ENCODE assay signal across 8 cellular contexts in genomic region chrX:46460801-46461652, GRCh38.
DNase-seq lines count a peak whose midpoint lies in the region; ATAC-seq, FAIRE-seq and TF ChIP-seq lines count a peak whose summit lies in the region.
"Not testable (repeated sequence)": the region's sequence is repeated elsewhere in the genome, so short reads cannot be mapped to it uniquely, and the experiment has no call there.

No MANE protein-coding gene starts in this region.

- H4K20me1 ChIP-seq in BLaER1; astrocyte (ENCODE audit: insufficient read depth, low read length); HepG2 (ENCODE audit: insufficient read depth, low read length): not testable (repeated sequence)

- H3K27me3 Mint-ChIP-seq in astrocyte (ENCODE audit: low read depth, unreplicated experiment): not testable (repeated sequence)

- H3K9me3 ChIP-seq in BLaER1; astrocyte (ENCODE audit: insufficient read depth, low read depth, low read length); HepG2 (ENCODE audit: low read length): not testable (repeated sequence)

- TF ChIP-seq POLR2A in HepG2 (IDR thresholded peaks at IDR 0.05; ENCODE audit: insufficient read depth in 1 of 2, low read depth in 2 of 2, low read length in 2 of 2): not testable (repeated sequence)

- CTCF ChIA-PET in HepG2 (lab: Yijun Ruan, JAX; ENCODE audit: low intra/inter-chr PET ratio, low total read pairs): not testable (repeated sequence)

- not testable (repeated sequence) for H2AFZ ChIP-seq in astrocyte (ENCODE audit: low read depth, low read length); HepG2 (ENCODE audit: low read length)

- peak overlapping the region; percentile 63; the same call in 1 of the 2 replicates for H3K9ac ChIP-seq in BLaER1
- H3K9ac ChIP-seq in astrocyte (ENCODE audit: low read length); HepG2 (ENCODE audit: insufficient read depth, low read depth, low read length): not testable (repeated sequence)

- H3K4me2 ChIP-seq in BLaER1: peak overlapping the region; percentile 78
- not testable (repeated sequence) for H3K4me2 ChIP-seq in astrocyte (ENCODE audit: low read length); HepG2 (ENCODE audit: low read depth, low read length)

- POLR2A ChIA-PET in HepG2 (lab: Yijun Ruan, JAX): not testable (repeated sequence)

- peaks cover 43% of the 10 kb centered on the region for H3K36me3 ChIP-seq in BLaER1
- not testable (repeated sequence) for H3K36me3 ChIP-seq in astrocyte (ENCODE audit: insufficient read depth, low read length); HepG2 (replicated peaks in 1 of 2; ENCODE audit: control insufficient read depth in 1 of 2, insufficient read depth in 2 of 2, low read length in 2 of 2)

- peak; percentile 71 for DNase-seq in UCSD-AML1 (lab: John Stamatoyannopoulos, UW; ENCODE audit: unreplicated experiment)
- not testable (repeated sequence) for DNase-seq in astrocyte (ENCODE audit: low read depth); HepG2 (ENCODE audit: low spot score); stimulated activated effector memory CD8-positive, alpha-beta T cell treated with anti-CD3 and anti-CD28 coated beads, Interleukin-12 subunit alpha, Interleukin-12 subunit beta, amount 100 ng/mL, for 72 hours (ENCODE audit: low spot score in 2 of 2)

- BruUV-seq in HepG2 (replicated peaks; lab: Mats Ljungman, UMichigan): not testable (repeated sequence)

- peak; percentile 24 for ATAC-seq in GM18909 (IDR thresholded peaks at IDR 0.05; ENCODE audit: poor library complexity, unreplicated experiment)
- peak; percentile 8 for ATAC-seq in GM21825 (IDR thresholded peaks at IDR 0.05; ENCODE audit: unreplicated experiment)
- peak; percentile 7 for ATAC-seq in HG03066 (IDR thresholded peaks at IDR 0.05; ENCODE audit: low read depth, unreplicated experiment)
- peak; percentile 26; the same call in 1 of the 3 replicates for ATAC-seq in HepG2
- ATAC-seq in stimulated activated effector memory CD8-positive, alpha-beta T cell treated with anti-CD3 and anti-CD28 coated beads, Interleukin-12 subunit alpha, Interleukin-12 subunit beta, amount 100 ng/mL, for 72 hours: peak; percentile 19

- not testable (repeated sequence) for H3K27me3 ChIP-seq in BLaER1; astrocyte (ENCODE audit: insufficient read depth, low read length); HepG2 (ENCODE audit: control insufficient read depth in 1 of 2, insufficient read depth in 2 of 2, low read length in 2 of 2)

- WGBS in HepG2 (ENCODE audit: low lambda C conversion rate): 70% methylated on average over 2 of the region's 7 CpGs

- H3K27ac Mint-ChIP-seq in astrocyte (ENCODE audit: unreplicated experiment): not testable (repeated sequence)
- peak overlapping the region; percentile 83 for H3K27ac Mint-ChIP-seq in stimulated activated effector memory CD8-positive, alpha-beta T cell treated with anti-CD3 and anti-CD28 coated beads, Interleukin-12 subunit alpha, Interleukin-12 subunit beta, amount 100 ng/mL, for 72 hours

- TF ChIP-seq EP300 in HepG2 (IDR thresholded peaks at IDR 0.05; ENCODE audit: low read depth in 2 of 2, low read length in 2 of 2); HepG2 (CRISPR knock-in tag; IDR thresholded peaks at IDR 0.05; ENCODE audit: borderline replicate concordance): not testable (repeated sequence)

- peak overlapping the region; percentile 79 for H3K27ac ChIP-seq in BLaER1
- not testable (repeated sequence) for H3K27ac ChIP-seq in astrocyte (ENCODE audit: low read depth, low read length); HepG2 (ENCODE audit: extremely low read length, insufficient read depth, low read length)

- intact Hi-C loops in HepG2 (cut with micrococcal nuclease; ENCODE audit: unreplicated experiment): not testable (repeated sequence)

- peak overlapping the region; percentile 28; the same call in 1 of the 2 replicates for H3K4me3 ChIP-seq in BLaER1
- not testable (repeated sequence) for H3K4me3 ChIP-seq in astrocyte (ENCODE audit: insufficient read depth, low read depth, low read length); HepG2 (replicated peaks in 1 of 3; ENCODE audit: insufficient read depth in 1 of 3, low read depth in 2 of 3, low read length in 3 of 3)

- TF ChIP-seq CTCF in astrocyte (IDR thresholded peaks at IDR 0.05; ENCODE audit: insufficient read depth, low read depth, low read length); HepG2 (CRISPR knock-in tag; IDR thresholded peaks at IDR 0.05): not testable (repeated sequence)

- TF ChIP-seq RAD21 in HepG2 (CRISPR knock-in tag; IDR thresholded peaks at IDR 0.05): not testable (repeated sequence)

- H3K4me3 Mint-ChIP-seq in astrocyte (ENCODE audit: unreplicated experiment): not testable (repeated sequence)
- H3K4me3 Mint-ChIP-seq in stimulated activated effector memory CD8-positive, alpha-beta T cell treated with anti-CD3 and anti-CD28 coated beads, Interleukin-12 subunit alpha, Interleukin-12 subunit beta, amount 100 ng/mL, for 72 hours: peak overlapping the region; percentile 17

- in situ Hi-C loops in HepG2 (cut with HindIII; ENCODE audit: extremely low pct_ligation_motif_present, low pct_unique_long_range_greater_than_20kb): not testable (repeated sequence)

- H3K36me3 Mint-ChIP-seq in astrocyte (ENCODE audit: low read depth, unreplicated experiment): peaks cover 10% of the 10 kb centered on the region
- H3K36me3 Mint-ChIP-seq in stimulated activated effector memory CD8-positive, alpha-beta T cell treated with anti-CD3 and anti-CD28 coated beads, Interleukin-12 subunit alpha, Interleukin-12 subunit beta, amount 100 ng/mL, for 72 hours: peaks cover 39% of the 10 kb centered on the region

- FAIRE-seq in astrocyte (lab: Jason Lieb, UNC): peak; percentile 54
- not testable (repeated sequence) for FAIRE-seq in HepG2 (lab: Jason Lieb, UNC)

- H3K4me1 Mint-ChIP-seq in astrocyte (ENCODE audit: low read depth, unreplicated experiment): not testable (repeated sequence)
- peaks cover 17% of the 10 kb centered on the region for H3K4me1 Mint-ChIP-seq in stimulated activated effector memory CD8-positive, alpha-beta T cell treated with anti-CD3 and anti-CD28 coated beads, Interleukin-12 subunit alpha, Interleukin-12 subunit beta, amount 100 ng/mL, for 72 hours

- not testable (repeated sequence) for H3K79me2 ChIP-seq in astrocyte (ENCODE audit: insufficient read depth, low read length); HepG2 (ENCODE audit: insufficient read depth, low read length)

- H3K4me1 ChIP-seq in BLaER1 (peaks cover 53% of the 10 kb centered on the region), HepG2 (ENCODE audit: insufficient read depth, low read length) (peaks cover 17% of the 10 kb centered on the region; the same call in 1 of the 2 replicates)
- not testable (repeated sequence) for H3K4me1 ChIP-seq in astrocyte (ENCODE audit: insufficient read depth, low read length)

- H3K9me3 Mint-ChIP-seq in astrocyte (ENCODE audit: unreplicated experiment); stimulated activated effector memory CD8-positive, alpha-beta T cell treated with anti-CD3 and anti-CD28 coated beads, Interleukin-12 subunit alpha, Interleukin-12 subunit beta, amount 100 ng/mL, for 72 hours: not testable (repeated sequence)

TF ChIP-seq in HepG2, 621 proteins besides CTCF, POLR2A, EP300 and RAD21:
- TF ChIP-seq, protein P1, sequence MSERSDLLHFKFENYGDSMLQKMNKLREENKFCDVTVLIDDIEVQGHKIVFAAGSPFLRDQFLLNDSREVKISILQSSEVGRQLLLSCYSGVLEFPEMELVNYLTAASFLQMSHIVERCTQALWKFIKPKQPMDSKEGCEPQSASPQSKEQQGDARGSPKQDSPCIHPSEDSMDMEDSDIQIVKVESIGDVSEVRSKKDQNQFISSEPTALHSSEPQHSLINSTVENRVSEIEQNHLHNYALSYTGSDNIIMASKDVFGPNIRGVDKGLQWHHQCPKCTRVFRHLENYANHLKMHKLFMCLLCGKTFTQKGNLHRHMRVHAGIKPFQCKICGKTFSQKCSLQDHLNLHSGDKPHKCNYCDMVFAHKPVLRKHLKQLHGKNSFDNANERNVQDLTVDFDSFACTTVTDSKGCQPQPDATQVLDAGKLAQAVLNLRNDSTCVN (CRISPR knock-in tag; IDR thresholded peaks at IDR 0.05; ENCODE audit: borderline replicate concordance): peak; percentile 71; the same call in 1 of the 2 replicates
